Comparison of ENCODE assay signal across 18 cellular contexts in genomic region chr4:182881928-182882327, GRCh38. TPM values are rescaled to one million over a fixed set of nuclear protein-coding genes. Genes with fewer than 3 reads are reported as not detected.
A peak's percentile ranks its signal among the peaks of the same experiment; 100 is the strongest.
DNase-seq lines count a peak whose midpoint lies in the region; ATAC-seq, FAIRE-seq and TF ChIP-seq lines count a peak whose summit lies in the region.
"Had no signal": no experiment of that assay in that cellular context is flagged by ENCODE, and none has a peak within 500 bp of the region (broad histone marks: within the 10 kb centered on the region; RNA-seq: fewer than 3 reads in every experiment).

No MANE protein-coding gene starts in this region.

- no peak overlapping the region for H3K27ac ChIP-seq in SJCRH30
- no peak overlapping the region for H3K27ac ChIP-seq in kidney (ENCODE audit: low read depth in 2 of 2, low read length in 2 of 2)
- no peak overlapping the region for H3K27ac ChIP-seq in psoas muscle
- H3K27ac ChIP-seq: breast epithelium had no signal

- no peaks in the 10 kb centered on the region for H3K4me1 ChIP-seq in SJCRH30
- H3K4me1 ChIP-seq in kidney (ENCODE audit: control insufficient read depth in 1 of 2, insufficient read depth in 1 of 2, low read depth in 1 of 2, low read length in 2 of 2): no peaks in the 10 kb centered on the region
- no peaks in the 10 kb centered on the region for H3K4me1 ChIP-seq in psoas muscle
- H3K4me1 ChIP-seq: breast epithelium had no signal

- H3K27me3 ChIP-seq in SJCRH30 (no peaks in the 10 kb centered on the region), psoas muscle (ENCODE audit: insufficient read depth in 3 of 3, low read length in 2 of 3) (no peaks in the 10 kb centered on the region)
- H3K27me3 ChIP-seq: breast epithelium had no signal

- ATAC-seq in Right ventricle myocardium superior (ENCODE audit: poor library complexity) (peak; percentile 49), HG03354 (IDR thresholded peaks at IDR 0.05; ENCODE audit: poor library complexity, severe bottlenecking, unreplicated experiment) (no peak), GM21717 (IDR thresholded peaks at IDR 0.05; ENCODE audit: unreplicated experiment) (no peak), GM21381 (IDR thresholded peaks at IDR 0.05; ENCODE audit: unreplicated experiment) (no peak), psoas muscle (no peak)
- ATAC-seq: T-helper 17 cell had no signal

- TF ChIP-seq CTCF in kidney (IDR thresholded peaks at IDR 0.05; ENCODE audit: borderline replicate concordance, extremely low read depth, insufficient read depth): no peak
- no peak for TF ChIP-seq CTCF in psoas muscle (IDR thresholded peaks at IDR 0.05)

- FAIRE-seq in kidney (lab: Jason Lieb, UNC): no peak

- no peak overlapping the region for H3K9ac ChIP-seq in kidney (ENCODE audit: low read length in 2 of 2)

- intact Hi-C loops in Right ventricle myocardium superior (cut with DNase I): no loop called here
- intact Hi-C loops in cardiac septum (cut with DNase I): no loop called here
- intact Hi-C loops in kidney (cut with DNase I): no loop called here
- intact Hi-C loops in psoas muscle (cut with DNase I): no loop called here

- H3K9me3 ChIP-seq in SJCRH30 (replicated peaks) (no peaks in the 10 kb centered on the region; the same call in 1 of the 2 replicates), kidney (ENCODE audit: control insufficient read depth in 1 of 2, low read length in 2 of 2) (peaks cover 0 to 4% of the 10 kb centered on the region in 2 donors), psoas muscle (no peaks in the 10 kb centered on the region)

- H3K36me3 ChIP-seq in SJCRH30: peaks cover 10% of the 10 kb centered on the region
- no peaks in the 10 kb centered on the region for H3K36me3 ChIP-seq in kidney (ENCODE audit: control insufficient read depth in 1 of 2, insufficient read depth in 2 of 2, low read length in 2 of 2)
- H3K36me3 ChIP-seq in psoas muscle (ENCODE audit: insufficient read depth in 1 of 2, low read depth in 1 of 2): peaks cover 0 to 31% of the 10 kb centered on the region in 2 donors
- H3K36me3 ChIP-seq: breast epithelium had no signal

- 32 to 39% (median 34%) methylated on average over 16 of the region's 16 CpGs for WGBS in psoas muscle, 3 donors

- DNase-seq in Right ventricle myocardium superior (peak; percentile 65), cardiac septum (ENCODE audit: low spot score) (no peak), SJCRH30 (peak; percentile 26 to 35), kidney (peak; percentile 79), psoas muscle (no peak)
- DNase-seq: activated CD4-positive, CD25-positive, alpha-beta regulatory T cell; activated naive CD4-positive, alpha-beta T cell treated with Interleukin-2 at 50 U/mL for 16 hours; effector memory CD4-positive, alpha-beta T cell; MV-4-11; naive B cell; NCI-H526 treated with DMSO at 0.1 percent for 48 hours; RPMI8226; stimulated activated CD4-positive, alpha-beta T cell treated with anti-CD3 and anti-CD28 coated beads, Interleukin-2, amount 100 ng/mL, for 24 hours; T-helper 17 cell had no signal

- peak overlapping the region; percentile 24; the same call in 1 of the 2 replicates for H3K4me3 ChIP-seq in SJCRH30
- no peak overlapping the region for H3K4me3 ChIP-seq in kidney (ENCODE audit: low read length in 2 of 2)
- H3K4me3 ChIP-seq in psoas muscle: no peak overlapping the region
- H3K4me3 ChIP-seq: breast epithelium had no signal

RNA-seq across cellular contexts. Expression of gene DCTD, which starts 35.3 kb away (rescaled TPM):
- total RNA-seq in Right ventricle myocardium superior (38.0 TPM), cardiac septum (49.6 TPM), kidney (99.6 TPM), psoas muscle (10 to 100 TPM; 35.3 to 54.0 (median 47.0) TPM)
- total RNA-seq in SJCRH30 (2014; rRNA removed; shearing (Covaris generic)): 72.5 and 73.6 TPM in 2 replicates
- polyA plus RNA-seq in kidney (ENCODE audit: insufficient read depth, low read depth, low replicate concordance) (54.9 TPM), psoas muscle (10 to 100 TPM; 30.5 to 63.4 (median 56.9) TPM)

Comparison
In these comparisons a context has a peak if more than half of its experiments do, and no peak if none do; other contexts are left out.
1. DNase-seq: peak in Right ventricle myocardium superior (single experiment), SJCRH30 (2 of 2) and kidney (single experiment); none in cardiac septum (single experiment) and psoas muscle (0 of 2).